In the genomic region with DNA sequence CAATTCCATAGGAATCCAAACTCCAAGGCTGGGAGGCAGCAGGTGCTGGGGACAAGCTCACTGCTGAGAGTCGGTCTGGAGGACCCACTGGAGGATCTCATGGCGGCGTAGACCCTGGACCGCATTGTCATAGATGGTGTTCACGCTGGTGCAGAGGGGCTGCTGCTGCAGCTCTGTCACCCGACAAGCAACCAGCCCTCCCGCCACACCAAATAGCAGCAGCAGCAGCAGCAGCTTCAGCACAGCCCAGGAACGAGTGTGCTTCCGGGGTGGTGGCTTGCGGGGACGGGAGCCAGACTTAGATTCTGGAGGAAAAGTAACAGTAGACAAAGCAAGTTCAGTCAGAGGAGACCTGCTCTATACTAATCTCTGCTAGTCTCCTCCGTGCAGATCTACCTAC, we compare ENCODE assay signal across 15 cellular contexts. TPM values are rescaled to one million over a fixed set of nuclear protein-coding genes. Genes with fewer than 3 reads are reported as not detected.
DNase-seq lines count a peak whose midpoint lies in the region; ATAC-seq, FAIRE-seq and TF ChIP-seq lines count a peak whose summit lies in the region.
"Had no signal": no experiment of that assay in that cellular context is flagged by ENCODE, and none has a peak within 500 bp of the region (broad histone marks: within the 10 kb centered on the region; RNA-seq: fewer than 3 reads in every experiment).

No MANE protein-coding gene starts in this region.

- no peaks in the 10 kb centered on the region for H3K9me3 Mint-ChIP-seq in astrocyte (ENCODE audit: unreplicated experiment)
- H3K9me3 Mint-ChIP-seq in stimulated activated naive CD8-positive, alpha-beta T cell treated with anti-CD3 and anti-CD28 coated beads, Interleukin-15, amount 100 ng/mL, for 72 hours, result no peaks in the 10 kb centered on the region
- H3K9me3 Mint-ChIP-seq: CD4-positive, alpha-beta T cell; HFFc6 had no signal

- H3K4me1 Mint-ChIP-seq in astrocyte (ENCODE audit: low read depth, unreplicated experiment), result peaks cover 4% of the 10 kb centered on the region
- H3K4me1 Mint-ChIP-seq in stimulated activated naive CD8-positive, alpha-beta T cell treated with anti-CD3 and anti-CD28 coated beads, Interleukin-15, amount 100 ng/mL, for 72 hours, result no peaks in the 10 kb centered on the region
- H3K4me1 Mint-ChIP-seq: B cell had no signal

- no peak overlapping the region for H3K4me3 ChIP-seq in astrocyte (ENCODE audit: insufficient read depth, low read depth, low read length)

- TF ChIP-seq CTCF in RWPE1 (conservative IDR thresholded peaks at IDR 0.05; ENCODE audit: low read depth) (no peak), astrocyte (IDR thresholded peaks at IDR 0.05; ENCODE audit: insufficient read depth, low read depth, low read length) (no peak)

- H3K36me3 ChIP-seq in astrocyte (ENCODE audit: insufficient read depth, low read length), result peaks cover 76% of the 10 kb centered on the region

- no peak for ATAC-seq in stimulated activated naive CD8-positive, alpha-beta T cell treated with anti-CD3 and anti-CD28 coated beads, Interleukin-15, amount 100 ng/mL, for 72 hours

- no peak for DNase-seq in RWPE1 (ENCODE audit: low spot score)
- no peak for DNase-seq in astrocyte (ENCODE audit: low read depth)
- peak; percentile 74 for DNase-seq in posterior vena cava (ENCODE audit: low spot score)
- DNase-seq in stimulated activated naive CD8-positive, alpha-beta T cell treated with anti-CD3 and anti-CD28 coated beads, Interleukin-15, amount 100 ng/mL, for 72 hours, result no peak
- no peak for DNase-seq in effector CD8-positive, alpha-beta T cell (lab: John Stamatoyannopoulos, UW)
- DNase-seq: C1 segment of cervical spinal cord; Calu3; CD4-positive, alpha-beta T cell; DMS 273 treated with DMSO at 0.1 percent for 48 hours; HCEC 1CT; HFFc6 had no signal

- H3K27ac ChIP-seq in RWPE1 (peak overlapping the region; percentile 17), astrocyte (ENCODE audit: low read depth, low read length) (no peak overlapping the region)

- H3K4me1 ChIP-seq in astrocyte (ENCODE audit: insufficient read depth, low read length), result peaks cover 5% of the 10 kb centered on the region

- peaks cover 19% of the 10 kb centered on the region for H3K79me2 ChIP-seq in astrocyte (ENCODE audit: insufficient read depth, low read length)

- CTCF ChIA-PET in RWPE1 (lab: Yijun Ruan, JAX), result no interaction called here

- H3K27ac Mint-ChIP-seq in astrocyte (ENCODE audit: unreplicated experiment), result peak overlapping the region; percentile 14
- H3K27ac Mint-ChIP-seq in stimulated activated naive CD8-positive, alpha-beta T cell treated with anti-CD3 and anti-CD28 coated beads, Interleukin-15, amount 100 ng/mL, for 72 hours, result no peak overlapping the region
- H3K27ac Mint-ChIP-seq: B cell; CD4-positive, alpha-beta T cell; HFFc6 had no signal

- H3K9me3 ChIP-seq in astrocyte (ENCODE audit: insufficient read depth, low read depth, low read length), result no peaks in the 10 kb centered on the region

- FAIRE-seq in astrocyte (lab: Jason Lieb, UNC), result no peak
- FAIRE-seq: A204.1, GM18507, HTR-8/SVneo had no signal

- no peak overlapping the region for H3K4me2 ChIP-seq in astrocyte (ENCODE audit: low read length)

- no peaks in the 10 kb centered on the region for H3K27me3 Mint-ChIP-seq in astrocyte (ENCODE audit: low read depth, unreplicated experiment)
- H3K27me3 Mint-ChIP-seq in stimulated activated naive CD8-positive, alpha-beta T cell treated with anti-CD3 and anti-CD28 coated beads, Interleukin-15, amount 100 ng/mL, for 72 hours, result no peaks in the 10 kb centered on the region
- H3K27me3 Mint-ChIP-seq: B cell; CD4-positive, alpha-beta T cell had no signal

- peaks cover 85% of the 10 kb centered on the region for H4K20me1 ChIP-seq in astrocyte (ENCODE audit: insufficient read depth, low read length)

- no peak overlapping the region for H3K4me3 Mint-ChIP-seq in astrocyte (ENCODE audit: unreplicated experiment)
- H3K4me3 Mint-ChIP-seq in stimulated activated naive CD8-positive, alpha-beta T cell treated with anti-CD3 and anti-CD28 coated beads, Interleukin-15, amount 100 ng/mL, for 72 hours, result no peak overlapping the region
- H3K4me3 Mint-ChIP-seq: B cell; CD4-positive, alpha-beta T cell; HFFc6 had no signal

- H3K27me3 ChIP-seq in astrocyte (ENCODE audit: insufficient read depth, low read length), result no peaks in the 10 kb centered on the region

- no peak overlapping the region for H2AFZ ChIP-seq in astrocyte (ENCODE audit: low read depth, low read length)

- H3K36me3 Mint-ChIP-seq in astrocyte (ENCODE audit: low read depth, unreplicated experiment), result peaks cover 19% of the 10 kb centered on the region

- intact Hi-C loops in posterior vena cava (cut with DNase I), result no loop called here

- H3K9ac ChIP-seq in astrocyte (ENCODE audit: low read length), result no peak overlapping the region

- POLR2A ChIA-PET in RWPE1 (lab: Yijun Ruan, JAX; ENCODE audit: low non-redundant PET), result no interaction called here

RNA-seq across cellular contexts. Expression of a gene that starts 9.9 kb away (rescaled TPM):
- 3.0 and 3.1 TPM in 2 replicates for total RNA-seq in astrocyte
- 1 to 10 TPM in 1 of 2 donors, under 1 TPM in 1; 0.62 to 1.4 TPM for total RNA-seq in posterior vena cava

RNA-seq across cellular contexts. Expression of a gene that starts 9.9 kb away (rescaled TPM):
- 57.3 and 60.3 TPM in 2 replicates for total RNA-seq in astrocyte
- 10 to 100 TPM; 38.2 to 40.1 TPM for total RNA-seq in posterior vena cava

RNA-seq across cellular contexts. Expression of a gene that starts 14.4 kb away (rescaled TPM):
- 180 and 185 TPM in 2 replicates for total RNA-seq in astrocyte
- total RNA-seq in posterior vena cava, result 10 to 100 TPM; 66.1 to 93.6 TPM

RNA-seq across cellular contexts. Expression of a gene that starts 37.0 kb away (rescaled TPM):
- total RNA-seq in astrocyte (41.0 and 47.3 TPM in 2 replicates), posterior vena cava (10 to 100 TPM; 18.1 to 21.9 TPM)

RNA-seq across cellular contexts. Expression of a gene that starts 43.1 kb away (rescaled TPM):
- total RNA-seq in astrocyte (28.3 and 43.3 TPM in 2 replicates), posterior vena cava (10 to 100 TPM; 13.9 to 14.9 TPM)
